ENCODE assay signal across 18 cellular contexts in the genomic region with DNA sequence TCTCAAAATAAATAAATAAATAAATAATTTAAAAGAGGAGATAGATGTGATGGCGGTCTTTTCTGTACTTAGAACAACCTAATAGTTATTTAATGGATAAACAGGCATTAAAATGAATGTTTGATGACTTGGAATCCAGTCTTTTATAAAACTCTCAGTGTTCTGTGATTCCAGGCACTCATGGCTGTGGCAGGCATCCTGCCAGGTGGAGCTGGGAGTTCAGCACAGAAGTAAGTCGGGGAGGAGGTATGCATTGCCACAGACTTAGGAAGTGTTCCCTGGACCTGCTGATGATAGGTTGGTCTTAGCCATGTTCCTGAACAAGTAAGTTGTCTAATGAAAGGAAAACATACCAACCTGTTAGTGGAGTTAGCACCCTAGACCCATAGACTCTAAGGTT.
DNase-seq lines count a peak whose midpoint lies in the region; ATAC-seq and TF ChIP-seq lines count a peak whose summit lies in the region.
"Had no signal": no experiment of that assay in that cellular context is flagged by ENCODE, and none has a peak within 500 bp of the region (broad histone marks: within the 10 kb centered on the region; RNA-seq: fewer than 3 reads in every experiment).

No MANE protein-coding gene starts in this region.

- H3K9me3 ChIP-seq in upper lobe of right lung: no peaks in the 10 kb centered on the region
- H3K9me3 ChIP-seq: MG63, Peyer's patch had no signal

- peaks cover 3% of the 10 kb centered on the region for H3K36me3 Mint-ChIP-seq in chondrocyte (ENCODE audit: low read depth)
- H3K36me3 Mint-ChIP-seq: CD14-positive monocyte had no signal

- H3K4me3 ChIP-seq in fibroblast of mammary gland (ENCODE audit: control insufficient read depth, low read depth, low read length) (no peak overlapping the region), rectal smooth muscle tissue (ENCODE audit: low read length) (no peak overlapping the region), upper lobe of right lung (no peak overlapping the region)
- H3K4me3 ChIP-seq: MG63, Peyer's patch had no signal

- intact Hi-C loops in upper lobe of right lung (cut with DNase I): no loop called here

- DNase-seq in chondrocyte (ENCODE audit: low spot score) (no peak), fibroblast of mammary gland (ENCODE audit: low read depth) (peak; percentile 22), upper lobe of right lung (no peak), NCI-H2227 (lab: John Stamatoyannopoulos, UW; ENCODE audit: unreplicated experiment) (no peak), NCI-H128 (lab: John Stamatoyannopoulos, UW; ENCODE audit: unreplicated experiment) (no peak), UCSD-AML1 (lab: John Stamatoyannopoulos, UW; ENCODE audit: unreplicated experiment) (no peak)
- DNase-seq: DND-41; Kasumi-1; MG63; NCI-H1048; NCI-H1436 treated with DMSO at 0.1 percent for 48 hours; NCI-H2029 treated with DMSO at 0.1 percent for 48 hours; NCI-H2171 treated with DMSO at 0.1 percent for 48 hours; NCI-H748 treated with DMSO at 0.1 percent for 48 hours; NK-92 treated with Interleukin-12 subunit alpha and Interleukin-12 subunit beta, amount 100 ng/mL, for 24 hours; Peyer's patch had no signal

- no peak for TF ChIP-seq CTCF in chondrocyte (IDR thresholded peaks at IDR 0.05)
- no peak for TF ChIP-seq CTCF in fibroblast of mammary gland (conservative IDR thresholded peaks at IDR 0.05; ENCODE audit: control insufficient read depth, insufficient read depth, low read depth, low read length)
- TF ChIP-seq CTCF in upper lobe of right lung (IDR thresholded peaks at IDR 0.05): no peak

- H3K36me3 ChIP-seq in rectal smooth muscle tissue (ENCODE audit: control insufficient read depth, insufficient read depth, low read length) (no peaks in the 10 kb centered on the region), upper lobe of right lung (no peaks in the 10 kb centered on the region)
- H3K36me3 ChIP-seq: MG63, Peyer's patch had no signal

- no peaks in the 10 kb centered on the region for H3K27me3 Mint-ChIP-seq in chondrocyte (ENCODE audit: low read depth)

- H3K27me3 ChIP-seq in rectal smooth muscle tissue (ENCODE audit: control insufficient read depth, insufficient read depth, low read length) (no peaks in the 10 kb centered on the region), upper lobe of right lung (peaks cover 4% of the 10 kb centered on the region)
- H3K27me3 ChIP-seq: MG63, Peyer's patch had no signal

- peaks cover 35% of the 10 kb centered on the region for H3K4me1 ChIP-seq in rectal smooth muscle tissue (ENCODE audit: control insufficient read depth, insufficient read depth, low read length)
- peaks cover 33% of the 10 kb centered on the region for H3K4me1 ChIP-seq in upper lobe of right lung

- no peak overlapping the region for H3K4me3 Mint-ChIP-seq in chondrocyte (ENCODE audit: unreplicated experiment)
- H3K4me3 Mint-ChIP-seq: CD14-positive monocyte had no signal

- H3K9me3 Mint-ChIP-seq in chondrocyte (ENCODE audit: low read depth): no peaks in the 10 kb centered on the region
- H3K9me3 Mint-ChIP-seq: CD14-positive monocyte had no signal

- H3K27ac Mint-ChIP-seq in chondrocyte (ENCODE audit: unreplicated experiment): peak overlapping the region; percentile 88
- H3K27ac Mint-ChIP-seq: CD14-positive monocyte had no signal

- peak overlapping the region; percentile 86 for H3K27ac ChIP-seq in rectal smooth muscle tissue (ENCODE audit: low read depth, low read length)
- peak overlapping the region; percentile 68 for H3K27ac ChIP-seq in upper lobe of right lung

- no peak for ATAC-seq in upper lobe of right lung

- no peak overlapping the region for H3K9ac ChIP-seq in rectal smooth muscle tissue (ENCODE audit: low read length)

- peaks cover 44% of the 10 kb centered on the region for H3K4me1 Mint-ChIP-seq in chondrocyte (ENCODE audit: low read depth)
